Comparison of ENCODE assay signal across 12 cellular contexts in genomic region chr10:110268442-110268841, GRCh38. TPM values are rescaled to one million over a fixed set of nuclear protein-coding genes. Genes with fewer than 3 reads are reported as not detected.
DNase-seq lines count a peak whose midpoint lies in the region; ATAC-seq and TF ChIP-seq lines count a peak whose summit lies in the region.
"Had no signal": no experiment of that assay in that cellular context is flagged by ENCODE, and none has a peak within 500 bp of the region (broad histone marks: within the 10 kb centered on the region; RNA-seq: fewer than 3 reads in every experiment).

No MANE protein-coding gene starts in this region.

- TF ChIP-seq CTCF in esophagus muscularis mucosa (IDR thresholded peaks at IDR 0.05): no peak
- no peak for TF ChIP-seq CTCF in sigmoid colon (IDR thresholded peaks at IDR 0.05)

- H3K36me3 ChIP-seq in esophagus muscularis mucosa: no peaks in the 10 kb centered on the region
- no peaks in the 10 kb centered on the region for H3K36me3 ChIP-seq in sigmoid colon
- H3K36me3 ChIP-seq: neutrophil had no signal

- DNase-seq in esophagus muscularis mucosa (ENCODE audit: extremely low spot score): no peak
- DNase-seq in sigmoid colon: no peak
- DNase-seq in OCI-M2 (lab: John Stamatoyannopoulos, UW; ENCODE audit: unreplicated experiment): no peak
- no peak for DNase-seq in activated CD4-positive, alpha-beta T cell treated with anti-CD3 and anti-CD28 coated beads for 48 hours
- no peak for DNase-seq in NCI-H748 treated with DMSO at 0.1 percent for 48 hours (lab: John Stamatoyannopoulos, UW)
- DNase-seq: activated CD4-positive, alpha-beta T cell treated with anti-CD3 and anti-CD28 coated beads for 36 hours; left colon; NCI-H2227 treated with DMSO at 0.1 percent for 48 hours had no signal

- TF ChIP-seq POLR2A in esophagus muscularis mucosa (IDR thresholded peaks at IDR 0.05; ENCODE audit: low read depth) (no peak), sigmoid colon (IDR thresholded peaks at IDR 0.05) (no peak)

- intact Hi-C loops in esophagus muscularis mucosa (cut with DNase I): no loop called here
- intact Hi-C loops in sigmoid colon (cut with DNase I): no loop called here

- H3K9me3 ChIP-seq in esophagus muscularis mucosa (no peaks in the 10 kb centered on the region), sigmoid colon (no peaks in the 10 kb centered on the region)
- H3K9me3 ChIP-seq: neutrophil had no signal

- H3K4me1 ChIP-seq in esophagus muscularis mucosa (peaks cover 67 to 100% (median 96%) of the 10 kb centered on the region in 4 donors), sigmoid colon (peaks cover 0 to 75% (median 52%) of the 10 kb centered on the region in 4 donors)

- ATAC-seq in GM18498 (IDR thresholded peaks at IDR 0.05; ENCODE audit: unreplicated experiment) (peak; percentile 66), HG03432 (IDR thresholded peaks at IDR 0.05; ENCODE audit: unreplicated experiment) (peak; percentile 63), HG03095 (IDR thresholded peaks at IDR 0.05; ENCODE audit: unreplicated experiment) (no peak)
- ATAC-seq: activated CD4-positive, alpha-beta T cell treated with anti-CD3 and anti-CD28 coated beads for 36 hours; left colon had no signal

- peak overlapping the region; percentile 81 to 84 (median 81) for H3K27ac ChIP-seq in esophagus muscularis mucosa (replicated peaks in 1 of 4)
- H3K27ac ChIP-seq in sigmoid colon: peak overlapping the region in 3 of 4 donors; percentile 77 to 80 (median 79)

- no peak overlapping the region for H3K4me3 ChIP-seq in esophagus muscularis mucosa
- H3K4me3 ChIP-seq in sigmoid colon: no peak overlapping the region

- TF ChIP-seq EP300 in esophagus muscularis mucosa (IDR thresholded peaks at IDR 0.05) (no peak), sigmoid colon (IDR thresholded peaks at IDR 0.05) (no peak)

- H3K27me3 ChIP-seq in esophagus muscularis mucosa: no peaks in the 10 kb centered on the region
- H3K27me3 ChIP-seq in sigmoid colon: no peaks in the 10 kb centered on the region
- H3K27me3 ChIP-seq: neutrophil had no signal

RNA-seq across cellular contexts. Expression of gene SMNDC1, which starts 36.3 kb away (rescaled TPM):
- total RNA-seq in esophagus muscularis mucosa: 10 to 100 TPM in 2 of 4 donors, 1 to 10 TPM in 2; 9.7 to 17.0 (median 13.1) TPM
- 10 to 100 TPM; 13.3 to 19.7 (median 14.7) TPM for total RNA-seq in sigmoid colon
- polyA plus RNA-seq in sigmoid colon: 10 to 100 TPM; 10.2 to 13.2 (median 11.9) TPM
